20 cellular contexts compared by ENCODE assay signal in genomic region chr16:50525716-50526115, GRCh38.
"Had no signal": no experiment of that assay in that cellular context is flagged by ENCODE, and none has a peak within 500 bp of the region (broad histone marks: within the 10 kb centered on the region; RNA-seq: fewer than 3 reads in every experiment).

No MANE protein-coding gene starts in this region.

- H3K4me3 ChIP-seq: MG63, SJSA1, SK-N-MC had no signal

- H3K36me3 ChIP-seq: MG63, SJSA1 had no signal

- H3K27me3 ChIP-seq: MG63, SJSA1 had no signal

- H3K27ac ChIP-seq: SJSA1, SK-N-MC had no signal

- DNase-seq: Karpas-422, KG1, MG63, NCI-H1092, NCI-H1105 treated with DMSO at 0.1 percent for 48 hours, NCI-H1417 treated with DMSO at 0.1 percent for 48 hours, NCI-H146, NCI-H1694 treated with DMSO at 0.1 percent for 48 hours, NCI-H1930, NCI-H2081, NCI-H2107, NCI-H2227 treated with DMSO at 0.1 percent for 48 hours, NCI-H524, NCI-H69, NCI-H774, Right ventricle myocardium superior, RPMI8226, SIG-M5 had no signal

- H3K9me3 ChIP-seq: MG63, SJSA1 had no signal

- H3K4me1 ChIP-seq: SJSA1 had no signal
